Comparison of ENCODE assay signal across 22 cellular contexts in genomic region chr11:46865340-46865739, GRCh38. TPM values are rescaled to one million over a fixed set of nuclear protein-coding genes. Genes with fewer than 3 reads are reported as not detected.
A peak's percentile ranks its signal among the peaks of the same experiment; 100 is the strongest.
DNase-seq lines count a peak whose midpoint lies in the region; ATAC-seq and TF ChIP-seq lines count a peak whose summit lies in the region.
"Had no signal": no experiment of that assay in that cellular context is flagged by ENCODE, and none has a peak within 500 bp of the region (broad histone marks: within the 10 kb centered on the region; RNA-seq: fewer than 3 reads in every experiment).

No MANE protein-coding gene starts in this region.

- no peak overlapping the region for H2BK120ac ChIP-seq in mesenchymal stem cell (ENCODE audit: low read depth, low read length)

- no peak for ATAC-seq in HG02884 (IDR thresholded peaks at IDR 0.05; ENCODE audit: unreplicated experiment)
- ATAC-seq: activated CD8-positive, alpha-beta memory T cell treated with anti-CD3 and anti-CD28 coated beads, Interleukin-2, amount 10 ng/mL, durations not matched to agents 7 days and 5 days; sciatic nerve had no signal

- peaks cover 11% of the 10 kb centered on the region for H3K4me1 Mint-ChIP-seq in chondrocyte (ENCODE audit: low read depth)
- H3K4me1 Mint-ChIP-seq: activated CD8-positive, alpha-beta memory T cell treated with anti-CD3 and anti-CD28 coated beads, Interleukin-2, amount 10 ng/mL, durations not matched to agents 7 days and 5 days; IgD-negative memory B cell had no signal

- no peak overlapping the region for H3K4me3 ChIP-seq in mesenchymal stem cell (ENCODE audit: insufficient read depth in 1 of 2, low read depth in 1 of 2, low read length in 2 of 2)
- H3K4me3 ChIP-seq: colonic mucosa had no signal

- no peaks in the 10 kb centered on the region for H3K9me3 Mint-ChIP-seq in chondrocyte (ENCODE audit: low read depth)
- H3K9me3 Mint-ChIP-seq: IgD-negative memory B cell had no signal

- H2BK5ac ChIP-seq in mesenchymal stem cell (ENCODE audit: low read depth, low read length, poor library complexity, severe bottlenecking), result no peak overlapping the region

- no peak overlapping the region for H3K23ac ChIP-seq in mesenchymal stem cell (ENCODE audit: low read length in 2 of 2)

- H3K14ac ChIP-seq in mesenchymal stem cell (ENCODE audit: low read length in 2 of 2), result no peak overlapping the region

- peaks cover 2% of the 10 kb centered on the region for H3K4me1 ChIP-seq in mesenchymal stem cell (ENCODE audit: control insufficient read depth, insufficient read depth, low read depth, low read length)
- H3K4me1 ChIP-seq: colonic mucosa had no signal

- no peak overlapping the region for H3K4me2 ChIP-seq in mesenchymal stem cell (ENCODE audit: low read length, poor library complexity, severe bottlenecking)

- TF ChIP-seq CTCF in AG09319 (IDR thresholded peaks at IDR 0.05; ENCODE audit: low read depth, low read length), result no peak
- TF ChIP-seq CTCF in chondrocyte (IDR thresholded peaks at IDR 0.05), result no peak

- H3K9me3 ChIP-seq in mesenchymal stem cell (ENCODE audit: control insufficient read depth, low read length), result no peaks in the 10 kb centered on the region
- H3K9me3 ChIP-seq: colonic mucosa had no signal

- peaks cover 27 to 46% of the 10 kb centered on the region in 2 experiments for H3K36me3 ChIP-seq in mesenchymal stem cell (ENCODE audit: control insufficient read depth in 1 of 2, insufficient read depth in 2 of 2, low read depth in 1 of 2, low read length in 2 of 2)
- H3K36me3 ChIP-seq: colonic mucosa had no signal

- H3K27me3 ChIP-seq in mesenchymal stem cell (ENCODE audit: control insufficient read depth in 1 of 2, insufficient read depth in 1 of 2, low read length in 2 of 2), result no peaks in the 10 kb centered on the region
- H3K27me3 ChIP-seq: colonic mucosa had no signal

- no peak overlapping the region for H2BK12ac ChIP-seq in mesenchymal stem cell (ENCODE audit: low read length in 2 of 2)

- no peak overlapping the region for H3K4me3 Mint-ChIP-seq in chondrocyte (ENCODE audit: unreplicated experiment)
- H3K4me3 Mint-ChIP-seq: activated CD8-positive, alpha-beta memory T cell treated with anti-CD3 and anti-CD28 coated beads, Interleukin-2, amount 10 ng/mL, durations not matched to agents 7 days and 5 days; IgD-negative memory B cell had no signal

- DNase-seq in AG09319 (ENCODE audit: extremely low read depth, low read depth), result peak; percentile 35
- DNase-seq in LHCN-M2 (ENCODE audit: low read depth), result peak; percentile 75
- DNase-seq in chondrocyte (ENCODE audit: low spot score), result no peak
- peak; percentile 63 for DNase-seq in mesenchymal stem cell
- DNase-seq in mesenteric fat pad (ENCODE audit: low spot score), result no peak
- DNase-seq in nucleus accumbens (lab: John Stamatoyannopoulos, UW), result no peak
- no peak for DNase-seq in OCI-M2 (lab: John Stamatoyannopoulos, UW; ENCODE audit: unreplicated experiment)
- DNase-seq: activated CD8-positive, alpha-beta memory T cell treated with anti-CD3 and anti-CD28 coated beads, Interleukin-2, amount 10 ng/mL, durations not matched to agents 7 days and 5 days; AML-193; Calu3; colonic mucosa; hippocampal formation; left cardiac atrium; NCI-H1048; NCI-H526; SIG-M5; stimulated activated CD4-positive, alpha-beta T cell treated with anti-CD3 and anti-CD28 coated beads, Interleukin-1b, Interleukin-23, amount 100 ng/mL, for 48 hours; T-helper 9 cell had no signal

- no peaks in the 10 kb centered on the region for H3K79me1 ChIP-seq in mesenchymal stem cell (replicated peaks; ENCODE audit: low read length, poor library complexity, severe bottlenecking)

- no peak overlapping the region for H3K18ac ChIP-seq in mesenchymal stem cell (ENCODE audit: low read depth in 1 of 2, low read length in 2 of 2)

- no peak overlapping the region for H4K91ac ChIP-seq in mesenchymal stem cell (ENCODE audit: low read length)

- no peak overlapping the region for H2AK5ac ChIP-seq in mesenchymal stem cell (ENCODE audit: low read length, severe bottlenecking)

- H2AFZ ChIP-seq in mesenchymal stem cell (ENCODE audit: low read depth, low read length), result no peak overlapping the region

- no peak overlapping the region for H4K8ac ChIP-seq in mesenchymal stem cell (ENCODE audit: low read length)

- no peak overlapping the region for H3K27ac ChIP-seq in mesenchymal stem cell (ENCODE audit: low read length, poor library complexity, severe bottlenecking)
- H3K27ac ChIP-seq: colonic mucosa had no signal

- H3K36me3 Mint-ChIP-seq in chondrocyte (ENCODE audit: low read depth), result peaks cover 7% of the 10 kb centered on the region
- H3K36me3 Mint-ChIP-seq: activated CD8-positive, alpha-beta memory T cell treated with anti-CD3 and anti-CD28 coated beads, Interleukin-2, amount 10 ng/mL, durations not matched to agents 7 days and 5 days had no signal

- WGBS in mesenchymal stem cell, result 97% methylated on average over 2 of the region's 2 CpGs

- peak overlapping the region; percentile 8 for H3K9ac ChIP-seq in mesenchymal stem cell (ENCODE audit: low read length)

- no peak overlapping the region for H3K4ac ChIP-seq in mesenchymal stem cell (ENCODE audit: low read depth in 1 of 2, low read length in 2 of 2)

- no peak overlapping the region for H2BK15ac ChIP-seq in mesenchymal stem cell (ENCODE audit: low read depth, poor library complexity, severe bottlenecking)

- no peaks in the 10 kb centered on the region for H3K27me3 Mint-ChIP-seq in chondrocyte (ENCODE audit: low read depth)

- peak overlapping the region; percentile 71 for H3K27ac Mint-ChIP-seq in chondrocyte (ENCODE audit: unreplicated experiment)
- H3K27ac Mint-ChIP-seq: activated CD8-positive, alpha-beta memory T cell treated with anti-CD3 and anti-CD28 coated beads, Interleukin-2, amount 10 ng/mL, durations not matched to agents 7 days and 5 days; IgD-negative memory B cell had no signal

RNA-seq across cellular contexts. Expression of gene CKAP5, which starts 19.3 kb away (rescaled TPM):
- total RNA-seq in LHCN-M2 (2014; rRNA removed) (101 and 115 TPM in 2 replicates), chondrocyte (94.3 to 99.8 TPM (median 94.5 TPM) in 3 replicates), mesenteric fat pad (54.4 TPM)
- polyA plus RNA-seq in LHCN-M2 (2012), result 36.6 TPM
- polyA plus RNA-seq in mesenchymal stem cell (2013, experiment 1 of 2), result 22.6 TPM
- 21.7 TPM for polyA plus RNA-seq in mesenchymal stem cell (2013, experiment 2 of 2)

RNA-seq across cellular contexts. Expression of gene LRP4, which starts 53.0 kb away (rescaled TPM):
- total RNA-seq in LHCN-M2 (2014; rRNA removed), result 1.3 and 1.4 TPM in 2 replicates
- 0.97 TPM for polyA plus RNA-seq in LHCN-M2 (2012)
- 7.0 to 14.8 TPM (median 7.1 TPM) in 3 replicates for total RNA-seq in chondrocyte
- 25.1 TPM for polyA plus RNA-seq in mesenchymal stem cell (2013, experiment 1 of 2)
- 23.9 TPM for polyA plus RNA-seq in mesenchymal stem cell (2013, experiment 2 of 2)
- 3.1 TPM for total RNA-seq in mesenteric fat pad
- total RNA-seq: mononuclear cell had no signal
- polyA plus RNA-seq: IgD-negative memory B cell had no signal

Comparison
In these comparisons a context has a peak if more than half of its experiments do, and no peak if none do; other contexts are left out.
1. DNase-seq: peak in AG09319 (single experiment), LHCN-M2 (single experiment) and mesenchymal stem cell (single experiment); none in chondrocyte (single experiment), mesenteric fat pad (single experiment), nucleus accumbens (0 of 56) and OCI-M2 (single experiment).